Comparison of ENCODE assay signal across 14 cellular contexts in the genomic region with DNA sequence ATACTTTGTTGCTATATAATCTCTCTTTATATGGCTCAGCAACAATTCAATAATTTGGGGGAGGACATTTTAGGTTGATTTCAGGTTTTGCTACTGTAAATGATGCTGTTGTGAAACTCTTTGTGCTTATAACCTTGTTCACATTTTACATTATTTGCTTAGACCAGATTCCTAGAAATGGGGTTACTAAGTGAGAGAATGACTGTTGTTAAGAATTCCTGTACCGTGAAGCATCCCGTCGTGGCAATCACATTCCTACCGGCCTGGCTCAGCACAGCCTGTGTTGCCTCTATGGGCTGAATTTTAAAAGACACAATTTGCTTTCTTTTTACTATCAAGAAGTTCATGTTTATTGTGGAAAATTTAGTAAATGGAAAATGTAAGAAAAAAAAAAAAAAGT. TPM values are rescaled to one million over a fixed set of nuclear protein-coding genes. Genes with fewer than 3 reads are reported as not detected.
DNase-seq lines count a peak whose midpoint lies in the region; ATAC-seq and TF ChIP-seq lines count a peak whose summit lies in the region.
"Had no signal": no experiment of that assay in that cellular context is flagged by ENCODE, and none has a peak within 500 bp of the region (broad histone marks: within the 10 kb centered on the region; RNA-seq: fewer than 3 reads in every experiment).

No MANE protein-coding gene starts in this region.

- no peaks in the 10 kb centered on the region for H3K9me3 ChIP-seq in SK-N-SH
- H3K9me3 ChIP-seq: esophagus muscularis mucosa had no signal

- H3K27ac ChIP-seq in SK-N-SH (ENCODE audit: low read depth in 2 of 2, low read length in 1 of 2), result peak overlapping the region in 1 of 2 experiments; percentile 71; a peak in 3 of 4 replicates

- H3K27me3 ChIP-seq in BJ (ENCODE audit: control insufficient read depth, insufficient read depth, low read length), result no peaks in the 10 kb centered on the region
- H3K27me3 ChIP-seq in SK-N-SH (ENCODE audit: insufficient read depth), result no peaks in the 10 kb centered on the region
- H3K27me3 ChIP-seq: esophagus muscularis mucosa had no signal

- 55% methylated on average over 4 of the region's 4 CpGs for WGBS in SK-N-SH (ENCODE audit: low lambda C conversion rate)

- H3F3A ChIP-seq in SK-N-SH (replicated peaks; ENCODE audit: insufficient read depth), result peaks cover 8% of the 10 kb centered on the region

- TF ChIP-seq CTCF in BJ (IDR thresholded peaks at IDR 0.05; ENCODE audit: insufficient read depth, low read depth, low read length) (0 out of 2 replicates have a peak, but pooled peaks have one; percentile 23), SK-N-SH (IDR thresholded peaks at IDR 0.05) (no peak), fibroblast of the aortic adventitia (IDR thresholded peaks at IDR 0.05; ENCODE audit: insufficient read depth, low read length) (peak; percentile 18), retinal pigment epithelial cell (conservative IDR thresholded peaks at IDR 0.05; ENCODE audit: low read depth, low read length) (no peak), GM13976 (IDR thresholded peaks at IDR 0.05; ENCODE audit: borderline replicate concordance, control extremely low read depth, extremely low read depth, insufficient read depth, missing control alignments) (no peak)

- H3K9ac ChIP-seq in SK-N-SH, result peak overlapping the region; percentile 19; the same call in 1 of the 2 replicates

- H3K4me3 ChIP-seq in BJ (ENCODE audit: low read depth, low read length) (no peak overlapping the region), SK-N-SH (ENCODE audit: low read depth in 2 of 2, low read length in 1 of 2) (no peak overlapping the region), fibroblast of the aortic adventitia (ENCODE audit: low read depth, low read length) (no peak overlapping the region), retinal pigment epithelial cell (ENCODE audit: low read length) (no peak overlapping the region)
- H3K4me3 ChIP-seq: esophagus muscularis mucosa had no signal

- DNase-seq in BJ (ENCODE audit: low read depth), result peak; percentile 75
- no peak for DNase-seq in SK-N-SH
- peak; percentile 84 for DNase-seq in fibroblast of the aortic adventitia (ENCODE audit: low read depth)
- peak; percentile 15 for DNase-seq in retinal pigment epithelial cell (ENCODE audit: low read depth)
- no peak for DNase-seq in NAMALWA (ENCODE audit: low spot score)
- no peak for DNase-seq in NCI-H526 (lab: John Stamatoyannopoulos, UW)
- DNase-seq in GM13976 (ENCODE audit: low spot score), result no peak
- DNase-seq: CD4-positive, alpha-beta memory T cell; NCI-H1092 treated with DMSO at 0.1 percent for 48 hours; NCI-H774 had no signal

- no peaks in the 10 kb centered on the region for H3K9me2 ChIP-seq in SK-N-SH

- in situ Hi-C loops in GM13976 (cut with MboI; ENCODE audit: low sequenced_read_pairs, unreplicated experiment), result no loop called here

- H3K4me1 ChIP-seq in SK-N-SH (ENCODE audit: control insufficient read depth in 1 of 2, insufficient read depth in 2 of 2, low read depth in 1 of 2, low read length in 1 of 2), result peaks cover 5 to 14% of the 10 kb centered on the region in 2 experiments; a peak in 2 of 4 replicates

- no peaks in the 10 kb centered on the region for H3K79me2 ChIP-seq in SK-N-SH (ENCODE audit: insufficient read depth)

- peaks cover 10% of the 10 kb centered on the region for H3K36me3 ChIP-seq in BJ (ENCODE audit: control insufficient read depth, insufficient read depth, low read length)
- peaks cover 4 to 10% of the 10 kb centered on the region in 2 experiments for H3K36me3 ChIP-seq in SK-N-SH (replicated peaks in 1 of 2; ENCODE audit: control insufficient read depth in 1 of 2, insufficient read depth in 2 of 2, low read length in 1 of 2)

- no peak for ATAC-seq in HG03439 (IDR thresholded peaks at IDR 0.05; ENCODE audit: unreplicated experiment)
- ATAC-seq: activated T-helper 17 cell treated with anti-CD3 and anti-CD28 coated beads, Interleukin-2, amount 50 U/mL, for 72 hours; naive thymus-derived CD8-positive, alpha-beta T cell had no signal

- no peak for TF ChIP-seq RAD21 in SK-N-SH (IDR thresholded peaks at IDR 0.05; ENCODE audit: low read length)

- H3K4me2 ChIP-seq in SK-N-SH, result peak overlapping the region; percentile 39; the same call in 1 of the 2 replicates

- no peak for TF ChIP-seq EP300 in SK-N-SH (IDR thresholded peaks at IDR 0.05; ENCODE audit: borderline replicate concordance in 1 of 2, low read depth in 1 of 2, low read length in 1 of 2)

- no peaks in the 10 kb centered on the region for H4K20me1 ChIP-seq in SK-N-SH (ENCODE audit: insufficient read depth)

- CTCF ChIA-PET in BJ (lab: Yijun Ruan, JAX), result no interaction called here
- CTCF ChIA-PET in SK-N-SH (lab: Yijun Ruan, JAX), result interaction anchor here (1.5 kb wide), 1 partner anchor 13 kb away, joined by 3 read pairs; no protein-coding TSS in a partner anchor

- H2AFZ ChIP-seq in SK-N-SH (ENCODE audit: low read depth), result no peak overlapping the region

- POLR2A ChIA-PET in BJ (lab: Charles Lee), result no interaction called here
- POLR2A ChIA-PET in SK-N-SH (lab: Yijun Ruan, JAX), result no interaction called here

TF ChIP-seq in SK-N-SH, 30 proteins besides CTCF, POLR2A, EP300 and RAD21 (continues in another document):
- TF ChIP-seq, protein P1, sequence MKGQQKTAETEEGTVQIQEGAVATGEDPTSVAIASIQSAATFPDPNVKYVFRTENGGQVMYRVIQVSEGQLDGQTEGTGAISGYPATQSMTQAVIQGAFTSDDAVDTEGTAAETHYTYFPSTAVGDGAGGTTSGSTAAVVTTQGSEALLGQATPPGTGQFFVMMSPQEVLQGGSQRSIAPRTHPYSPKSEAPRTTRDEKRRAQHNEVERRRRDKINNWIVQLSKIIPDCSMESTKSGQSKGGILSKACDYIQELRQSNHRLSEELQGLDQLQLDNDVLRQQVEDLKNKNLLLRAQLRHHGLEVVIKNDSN (IDR thresholded peaks at IDR 0.05; ENCODE audit: borderline replicate concordance, low read depth), result no peak
- TF ChIP-seq GABPA (IDR thresholded peaks at IDR 0.05; ENCODE audit: low read depth), result no peak
- TF ChIP-seq, protein P2, sequence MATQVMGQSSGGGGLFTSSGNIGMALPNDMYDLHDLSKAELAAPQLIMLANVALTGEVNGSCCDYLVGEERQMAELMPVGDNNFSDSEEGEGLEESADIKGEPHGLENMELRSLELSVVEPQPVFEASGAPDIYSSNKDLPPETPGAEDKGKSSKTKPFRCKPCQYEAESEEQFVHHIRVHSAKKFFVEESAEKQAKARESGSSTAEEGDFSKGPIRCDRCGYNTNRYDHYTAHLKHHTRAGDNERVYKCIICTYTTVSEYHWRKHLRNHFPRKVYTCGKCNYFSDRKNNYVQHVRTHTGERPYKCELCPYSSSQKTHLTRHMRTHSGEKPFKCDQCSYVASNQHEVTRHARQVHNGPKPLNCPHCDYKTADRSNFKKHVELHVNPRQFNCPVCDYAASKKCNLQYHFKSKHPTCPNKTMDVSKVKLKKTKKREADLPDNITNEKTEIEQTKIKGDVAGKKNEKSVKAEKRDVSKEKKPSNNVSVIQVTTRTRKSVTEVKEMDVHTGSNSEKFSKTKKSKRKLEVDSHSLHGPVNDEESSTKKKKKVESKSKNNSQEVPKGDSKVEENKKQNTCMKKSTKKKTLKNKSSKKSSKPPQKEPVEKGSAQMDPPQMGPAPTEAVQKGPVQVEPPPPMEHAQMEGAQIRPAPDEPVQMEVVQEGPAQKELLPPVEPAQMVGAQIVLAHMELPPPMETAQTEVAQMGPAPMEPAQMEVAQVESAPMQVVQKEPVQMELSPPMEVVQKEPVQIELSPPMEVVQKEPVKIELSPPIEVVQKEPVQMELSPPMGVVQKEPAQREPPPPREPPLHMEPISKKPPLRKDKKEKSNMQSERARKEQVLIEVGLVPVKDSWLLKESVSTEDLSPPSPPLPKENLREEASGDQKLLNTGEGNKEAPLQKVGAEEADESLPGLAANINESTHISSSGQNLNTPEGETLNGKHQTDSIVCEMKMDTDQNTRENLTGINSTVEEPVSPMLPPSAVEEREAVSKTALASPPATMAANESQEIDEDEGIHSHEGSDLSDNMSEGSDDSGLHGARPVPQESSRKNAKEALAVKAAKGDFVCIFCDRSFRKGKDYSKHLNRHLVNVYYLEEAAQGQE (IDR thresholded peaks at IDR 0.05; ENCODE audit: low read depth, low read length), result no peak
- TF ChIP-seq TEAD4 (IDR thresholded peaks at IDR 0.05; ENCODE audit: borderline replicate concordance, insufficient read depth), result peak; percentile 32; the same call in 1 of the 2 replicates
- no peak for TF ChIP-seq SIN3A (IDR thresholded peaks at IDR 0.05; ENCODE audit: borderline replicate concordance, low read depth, low read length)
- TF ChIP-seq, protein P3, sequence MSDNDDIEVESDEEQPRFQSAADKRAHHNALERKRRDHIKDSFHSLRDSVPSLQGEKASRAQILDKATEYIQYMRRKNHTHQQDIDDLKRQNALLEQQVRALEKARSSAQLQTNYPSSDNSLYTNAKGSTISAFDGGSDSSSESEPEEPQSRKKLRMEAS (IDR thresholded peaks at IDR 0.05; ENCODE audit: low read depth), result no peak
- no peak for TF ChIP-seq RCOR1 (IDR thresholded peaks at IDR 0.05; ENCODE audit: low read length)
- no peak for TF ChIP-seq CHD2 (IDR thresholded peaks at IDR 0.05; ENCODE audit: low read length, partially characterized antibody)
- peak; percentile 51; the same call in 1 of the 2 replicates for TF ChIP-seq FOSL2 (IDR thresholded peaks at IDR 0.05; ENCODE audit: borderline replicate concordance, low read depth)
- peak; percentile 39 for TF ChIP-seq JUND (IDR thresholded peaks at IDR 0.05)
- peak; percentile 5; the same call in 1 of the 2 replicates for TF ChIP-seq TCF12 (IDR thresholded peaks at IDR 0.05)

RNA-seq across cellular contexts. Expression of a gene that starts 31.4 kb away (rescaled TPM):
- 43.3 and 55.8 TPM in 2 replicates for polyA plus RNA-seq in BJ (2011; rRNA removed)
- polyA minus RNA-seq in BJ (2011; rRNA and poly(A)+ RNA removed), result 10.3 and 24.5 TPM in 2 replicates
- 75.0 and 81.6 TPM in 2 replicates for polyA plus RNA-seq in SK-N-SH (2012; rRNA removed)
- polyA plus RNA-seq in SK-N-SH (2012; cell fraction: cytosol; rRNA removed), result 56.1 and 64.8 TPM in 2 replicates
- 81.5 and 92.1 TPM in 2 replicates for polyA plus RNA-seq in SK-N-SH (2012; cell fraction: nucleus; rRNA removed)
- total RNA-seq in fibroblast of the aortic adventitia (ENCODE audit: low replicate concordance), result 8.2 and 19.9 TPM in 2 replicates

RNA-seq across cellular contexts. Expression of a gene that starts 47.2 kb away (rescaled TPM):
- 6.0 and 10.7 TPM in 2 replicates for polyA plus RNA-seq in BJ (2011; rRNA removed)
- polyA minus RNA-seq in BJ (2011; rRNA and poly(A)+ RNA removed), result 22.8 and 39.5 TPM in 2 replicates
- 10.5 and 19.1 TPM in 2 replicates for polyA plus RNA-seq in SK-N-SH (2012; rRNA removed)
- polyA plus RNA-seq in SK-N-SH (2012; cell fraction: cytosol; rRNA removed), result 8.9 and 14.2 TPM in 2 replicates
- polyA plus RNA-seq in SK-N-SH (2012; cell fraction: nucleus; rRNA removed), result 54.4 and 71.5 TPM in 2 replicates
- total RNA-seq in fibroblast of the aortic adventitia (ENCODE audit: low replicate concordance), result 18.0 and 24.0 TPM in 2 replicates

RNA-seq across cellular contexts. Expression of a gene that starts 55.9 kb away (rescaled TPM):
- polyA plus RNA-seq in BJ (2011; rRNA removed), result 62.1 and 86.8 TPM in 2 replicates
- polyA minus RNA-seq in BJ (2011; rRNA and poly(A)+ RNA removed), result 30.4 and 39.1 TPM in 2 replicates
- 112 and 120 TPM in 2 replicates for polyA plus RNA-seq in SK-N-SH (2012; rRNA removed)
- 98.4 and 115 TPM in 2 replicates for polyA plus RNA-seq in SK-N-SH (2012; cell fraction: cytosol; rRNA removed)
- polyA plus RNA-seq in SK-N-SH (2012; cell fraction: nucleus; rRNA removed), result 99.5 and 101 TPM in 2 replicates
- total RNA-seq in fibroblast of the aortic adventitia (ENCODE audit: low replicate concordance), result 20.2 and 89.6 TPM in 2 replicates
- total RNA-seq: activated T-helper 17 cell treated with anti-CD3 and anti-CD28 coated beads, Interleukin-2, amount 50 U/mL, for 72 hours; CD4-positive, alpha-beta memory T cell; naive thymus-derived CD8-positive, alpha-beta T cell had no signal
- polyA plus RNA-seq: CD4-positive, alpha-beta memory T cell; naive thymus-derived CD8-positive, alpha-beta T cell had no signal

Comparison
In these comparisons a context has a peak if more than half of its experiments do, and no peak if none do; other contexts are left out.
1. DNase-seq: peak in BJ (single experiment), fibroblast of the aortic adventitia (single experiment) and retinal pigment epithelial cell (single experiment); none in SK-N-SH (single experiment), NAMALWA (single experiment), NCI-H526 (0 of 2) and GM13976 (single experiment).
2. CTCF ChIP-seq: peak in BJ (single experiment) and fibroblast of the aortic adventitia (single experiment); none in SK-N-SH (single experiment), retinal pigment epithelial cell (single experiment) and GM13976 (single experiment).